In the genomic region with DNA sequence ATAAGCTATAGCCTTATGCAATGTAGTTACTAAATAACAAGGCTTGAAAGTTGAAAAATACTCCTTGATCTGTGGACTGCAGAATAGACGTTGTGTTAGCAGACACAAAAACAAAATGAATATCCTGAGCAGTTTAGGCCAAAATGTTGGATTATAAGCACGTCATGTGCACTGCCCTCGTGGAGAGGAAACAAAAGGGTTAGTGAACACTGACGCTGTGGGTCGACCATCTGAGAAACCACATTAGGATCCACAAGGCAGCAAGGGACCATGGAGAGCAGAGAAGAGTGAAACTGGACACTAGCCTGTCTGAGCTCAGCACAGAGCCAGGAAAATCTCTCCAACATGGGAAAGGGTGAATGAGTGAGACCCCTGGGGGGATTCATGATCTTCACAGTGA, we compare ENCODE assay signal across 35 cellular contexts.
"Had no signal": no experiment of that assay in that cellular context is flagged by ENCODE, and none has a peak within 500 bp of the region (broad histone marks: within the 10 kb centered on the region; RNA-seq: fewer than 3 reads in every experiment).

No MANE protein-coding gene starts in this region.

- H3K36me3 ChIP-seq: MG63 had no signal

- H3K9me3 ChIP-seq: MG63 had no signal

- H3K4me3 ChIP-seq: MG63 had no signal

- DNase-seq: Karpas-422, Kasumi-1, MG63, MM.1S, MV-4-11, NCI-H1048, NCI-H1092, NCI-H1092 treated with DMSO at 0.1 percent for 48 hours, NCI-H1105, NCI-H1105 treated with DMSO at 0.1 percent for 48 hours, NCI-H1417, NCI-H1417 treated with DMSO at 0.1 percent for 48 hours, NCI-H1436, NCI-H1436 treated with DMSO at 0.1 percent for 48 hours, NCI-H146, NCI-H1694, NCI-H1694 treated with DMSO at 0.1 percent for 48 hours, NCI-H187, NCI-H187 treated with DMSO at 0.1 percent for 48 hours, NCI-H1930, NCI-H2029, NCI-H2029 treated with DMSO at 0.1 percent for 48 hours, NCI-H2081, NCI-H2081 treated with DMSO at 0.1 percent for 48 hours, NCI-H2107, NCI-H2171, NCI-H2171 treated with DMSO at 0.1 percent for 48 hours, NCI-H2227 treated with DMSO at 0.1 percent for 48 hours, NCI-H226, NCI-H345, NCI-H446, NCI-H446 treated with DMSO at 0.1 percent for 48 hours, NCI-H510A, NCI-H510A treated with DMSO at 0.1 percent for 48 hours, NCI-H524 had no signal

- H3K27me3 ChIP-seq: MG63 had no signal
